ENCODE assay signal across 9 cellular contexts in the genomic region with DNA sequence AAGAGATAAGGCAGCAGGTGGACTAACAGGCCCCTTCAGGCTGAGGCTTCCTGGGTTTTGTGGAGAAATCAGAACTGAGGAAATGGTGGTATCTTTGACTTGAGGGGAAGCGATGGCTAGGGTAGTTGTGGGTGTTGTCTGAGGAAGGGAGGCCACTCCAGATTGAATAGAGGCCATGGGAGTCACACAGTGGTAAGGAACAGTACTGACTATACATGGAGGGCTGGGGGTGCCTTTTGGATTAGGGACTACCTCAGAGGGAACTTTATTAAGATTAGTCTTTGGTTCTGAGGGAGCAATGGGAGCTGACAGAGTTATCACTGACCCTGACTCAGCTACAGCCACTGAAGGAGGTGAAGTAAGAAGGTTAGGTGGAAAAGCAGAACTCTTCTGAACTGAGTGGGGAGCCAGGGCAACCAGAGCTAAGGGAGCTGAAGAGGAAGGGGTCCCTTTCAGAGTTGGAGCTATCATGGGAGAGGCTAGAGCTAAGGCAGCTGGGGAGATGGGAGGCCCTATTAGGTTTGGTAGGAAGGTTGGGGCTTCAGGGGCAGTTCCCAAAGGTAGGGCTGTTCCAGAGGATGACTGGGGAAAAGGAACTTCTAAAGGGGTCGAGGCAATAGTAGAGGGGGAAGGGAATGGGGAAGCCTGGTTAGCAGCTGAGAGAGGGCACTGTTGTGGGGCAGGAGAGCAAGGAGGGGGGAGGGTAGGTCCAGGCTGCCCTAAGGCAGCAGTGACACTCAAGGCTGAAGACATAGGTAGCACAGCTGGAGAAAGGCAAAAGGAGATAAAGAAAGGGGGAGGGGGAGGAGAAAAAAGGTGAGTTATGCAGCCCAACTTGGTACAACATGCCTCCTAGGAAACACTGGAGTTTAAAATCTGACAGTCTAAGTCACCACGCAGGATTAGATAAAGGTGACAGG. TPM values are rescaled to one million over a fixed set of nuclear protein-coding genes. Genes with fewer than 3 reads are reported as not detected.
DNase-seq lines count a peak whose midpoint lies in the region; ATAC-seq and TF ChIP-seq lines count a peak whose summit lies in the region.
"Had no signal": no experiment of that assay in that cellular context is flagged by ENCODE, and none has a peak within 500 bp of the region (broad histone marks: within the 10 kb centered on the region; RNA-seq: fewer than 3 reads in every experiment).

No MANE protein-coding gene starts in this region.

- CTCF ChIA-PET in activated CD4-positive, alpha-beta T cell treated with anti-CD3 and anti-CD28 coated beads, Interleukin-2, amount 10 ng/mL, durations not matched to agents 7 days and 5 days (lab: Charles Lee) = no interaction called here

- peak overlapping the region; percentile 80 for H3K27ac Mint-ChIP-seq in activated CD4-positive, alpha-beta T cell treated with anti-CD3 and anti-CD28 coated beads, Interleukin-2, amount 10 ng/mL, durations not matched to agents 7 days and 5 days
- peak overlapping the region; percentile 68 for H3K27ac Mint-ChIP-seq in stimulated activated memory B cell treated with anti-CD40 and anti-IgM and Interleukin-4, amounts not matched to agents 10 μg/mL and 1 μg/mL and 100 μg/mL, for 72 hours

- H3K4me2 ChIP-seq in fibroblast of lung (ENCODE audit: extremely low read depth, insufficient read depth, low read length) = peak overlapping the region; percentile 44

- H3K9me3 Mint-ChIP-seq in activated CD4-positive, alpha-beta T cell treated with anti-CD3 and anti-CD28 coated beads, Interleukin-2, amount 10 ng/mL, durations not matched to agents 7 days and 5 days = no peaks in the 10 kb centered on the region
- no peaks in the 10 kb centered on the region for H3K9me3 Mint-ChIP-seq in stimulated activated memory B cell treated with anti-CD40 and anti-IgM and Interleukin-4, amounts not matched to agents 10 μg/mL and 1 μg/mL and 100 μg/mL, for 72 hours

- no peak for TF ChIP-seq CTCF in fibroblast of lung (conservative IDR thresholded peaks at IDR 0.05 in 1 of 2, IDR thresholded peaks at IDR 0.05 in 1 of 2; ENCODE audit: low read depth in 1 of 2, low read length in 2 of 2)

- H3K4me1 ChIP-seq in fibroblast of lung (ENCODE audit: control insufficient read depth, extremely low read depth, insufficient read depth, low read length) = peaks cover 8% of the 10 kb centered on the region

- H3K9ac ChIP-seq in SK-N-MC (ENCODE audit: insufficient read length) (no peak overlapping the region), fibroblast of lung (ENCODE audit: insufficient read depth, low read length) (no peak overlapping the region)

- peak overlapping the region; percentile 34 for H3K4me3 Mint-ChIP-seq in activated CD4-positive, alpha-beta T cell treated with anti-CD3 and anti-CD28 coated beads, Interleukin-2, amount 10 ng/mL, durations not matched to agents 7 days and 5 days
- H3K4me3 Mint-ChIP-seq in stimulated activated memory B cell treated with anti-CD40 and anti-IgM and Interleukin-4, amounts not matched to agents 10 μg/mL and 1 μg/mL and 100 μg/mL, for 72 hours = peak overlapping the region; percentile 46

- H2AFZ ChIP-seq in fibroblast of lung (ENCODE audit: low read length) = no peak overlapping the region

- no peak for ATAC-seq in stimulated activated memory B cell treated with anti-CD40 and anti-IgM and Interleukin-4, amounts not matched to agents 10 μg/mL and 1 μg/mL and 100 μg/mL, for 72 hours
- ATAC-seq in HG02642 (IDR thresholded peaks at IDR 0.05; ENCODE audit: poor library complexity, unreplicated experiment) (no peak), HG02623 (IDR thresholded peaks at IDR 0.05; ENCODE audit: unreplicated experiment) (no peak), HG02610 (IDR thresholded peaks at IDR 0.05; ENCODE audit: unreplicated experiment) (no peak)

- peaks cover 82% of the 10 kb centered on the region for H3K79me2 ChIP-seq in fibroblast of lung (ENCODE audit: control insufficient read depth, insufficient read depth, low read length)

- peaks cover 79% of the 10 kb centered on the region for H3K36me3 Mint-ChIP-seq in activated CD4-positive, alpha-beta T cell treated with anti-CD3 and anti-CD28 coated beads, Interleukin-2, amount 10 ng/mL, durations not matched to agents 7 days and 5 days (ENCODE audit: low read depth)
- H3K36me3 Mint-ChIP-seq in stimulated activated memory B cell treated with anti-CD40 and anti-IgM and Interleukin-4, amounts not matched to agents 10 μg/mL and 1 μg/mL and 100 μg/mL, for 72 hours = peaks cover 62% of the 10 kb centered on the region

- H3K9me3 ChIP-seq in SK-N-MC (ENCODE audit: low read depth, low read length) (no peaks in the 10 kb centered on the region), fibroblast of lung (ENCODE audit: control insufficient read depth, insufficient read depth, low read depth, low read length) (no peaks in the 10 kb centered on the region)
- H3K9me3 ChIP-seq: testis had no signal

- peak overlapping the region; percentile 87 for H3K4me3 ChIP-seq in SK-N-MC
- peak overlapping the region in 2 of 4 experiments; percentile 40 to 93 for H3K4me3 ChIP-seq in fibroblast of lung (replicated peaks in 1 of 4; ENCODE audit: control extremely low read depth in 1 of 4, insufficient read depth in 1 of 4, low read depth in 3 of 4, low read length in 4 of 4)
- H3K4me3 ChIP-seq: testis had no signal

- no peaks in the 10 kb centered on the region for H3K27me3 ChIP-seq in fibroblast of lung (ENCODE audit: control insufficient read depth, insufficient read depth, low read length)
- H3K27me3 ChIP-seq: testis had no signal

- peaks cover 71% of the 10 kb centered on the region for H3K4me1 Mint-ChIP-seq in activated CD4-positive, alpha-beta T cell treated with anti-CD3 and anti-CD28 coated beads, Interleukin-2, amount 10 ng/mL, durations not matched to agents 7 days and 5 days
- peaks cover 82% of the 10 kb centered on the region for H3K4me1 Mint-ChIP-seq in stimulated activated memory B cell treated with anti-CD40 and anti-IgM and Interleukin-4, amounts not matched to agents 10 μg/mL and 1 μg/mL and 100 μg/mL, for 72 hours

- H3K27ac ChIP-seq in SK-N-MC (peak overlapping the region; percentile 67), fibroblast of lung (ENCODE audit: insufficient read depth, low read length) (peak overlapping the region; percentile 27)
- H3K27ac ChIP-seq: testis had no signal

- POLR2A ChIA-PET in activated CD4-positive, alpha-beta T cell treated with anti-CD3 and anti-CD28 coated beads, Interleukin-2, amount 10 ng/mL, durations not matched to agents 7 days and 5 days (lab: Charles Lee) = no interaction called here

- H4K20me1 ChIP-seq in fibroblast of lung (ENCODE audit: control insufficient read depth, extremely low read depth, insufficient read depth, low read length) = peaks cover 7% of the 10 kb centered on the region

- peaks cover 78% of the 10 kb centered on the region for H3K36me3 ChIP-seq in SK-N-MC (ENCODE audit: insufficient read depth, low read length)
- peaks cover 16% of the 10 kb centered on the region for H3K36me3 ChIP-seq in fibroblast of lung (ENCODE audit: control insufficient read depth, insufficient read depth, low read length)

- no peaks in the 10 kb centered on the region for H3K27me3 Mint-ChIP-seq in activated CD4-positive, alpha-beta T cell treated with anti-CD3 and anti-CD28 coated beads, Interleukin-2, amount 10 ng/mL, durations not matched to agents 7 days and 5 days
- H3K27me3 Mint-ChIP-seq in stimulated activated memory B cell treated with anti-CD40 and anti-IgM and Interleukin-4, amounts not matched to agents 10 μg/mL and 1 μg/mL and 100 μg/mL, for 72 hours = no peaks in the 10 kb centered on the region

- no peak for DNase-seq in activated CD4-positive, alpha-beta T cell treated with anti-CD3 and anti-CD28 coated beads, Interleukin-2, amount 10 ng/mL, durations not matched to agents 7 days and 5 days
- DNase-seq in activated CD4-positive, alpha-beta T cell treated with anti-CD3 and anti-CD28 coated beads for 4 hours = no peak
- DNase-seq in SK-N-MC (ENCODE audit: low read depth, low spot score) (no peak), fibroblast of lung (ENCODE audit: low read depth in 2 of 2) (no peak)
- DNase-seq: testis had no signal

RNA-seq across cellular contexts. Expression of a gene that starts 4.1 kb away (rescaled TPM):
- 100 to 1,000 TPM; 805 to 843 TPM for total RNA-seq in activated CD4-positive, alpha-beta T cell treated with anti-CD3 and anti-CD28 coated beads, Interleukin-2, amount 10 ng/mL, durations not matched to agents 7 days and 5 days
- total RNA-seq in fibroblast of lung = 1,188 and 1,487 TPM in 2 replicates
- 971 and 1,242 TPM in 2 replicates for polyA plus RNA-seq in fibroblast of lung
- 1,518 and 1,718 TPM in 2 replicates for polyA plus RNA-seq in fibroblast of lung (2012)
- polyA minus RNA-seq in fibroblast of lung (ENCODE audit: low replicate concordance) = 49.4 and 57.5 TPM in 2 replicates

RNA-seq across cellular contexts. Expression of a gene that starts 31.2 kb away (rescaled TPM):
- total RNA-seq in activated CD4-positive, alpha-beta T cell treated with anti-CD3 and anti-CD28 coated beads, Interleukin-2, amount 10 ng/mL, durations not matched to agents 7 days and 5 days = 10 to 100 TPM; 48.0 to 52.9 TPM
- 4.9 and 6.1 TPM in 2 replicates for total RNA-seq in fibroblast of lung
- polyA plus RNA-seq in fibroblast of lung = 7.1 and 22.6 TPM in 2 replicates
- 4.0 and 11.5 TPM in 2 replicates for polyA plus RNA-seq in fibroblast of lung (2012)
- 3.3 TPM in 1 of 2 replicates, not detected in the other for polyA minus RNA-seq in fibroblast of lung (ENCODE audit: low replicate concordance)

RNA-seq across cellular contexts. Expression of a gene that starts 32.9 kb away (rescaled TPM):
- 100 to 1,000 TPM; 218 to 236 TPM for total RNA-seq in activated CD4-positive, alpha-beta T cell treated with anti-CD3 and anti-CD28 coated beads, Interleukin-2, amount 10 ng/mL, durations not matched to agents 7 days and 5 days
- total RNA-seq in fibroblast of lung = 53.7 and 60.3 TPM in 2 replicates
- 119 and 149 TPM in 2 replicates for polyA plus RNA-seq in fibroblast of lung
- polyA plus RNA-seq in fibroblast of lung (2012) = 145 and 195 TPM in 2 replicates
- 4.1 and 6.5 TPM in 2 replicates for polyA minus RNA-seq in fibroblast of lung (ENCODE audit: low replicate concordance)

RNA-seq across cellular contexts. Expression of a gene that starts 42.2 kb away (rescaled TPM):
- total RNA-seq in activated CD4-positive, alpha-beta T cell treated with anti-CD3 and anti-CD28 coated beads, Interleukin-2, amount 10 ng/mL, durations not matched to agents 7 days and 5 days = 1 to 10 TPM; 3.1 to 3.8 TPM
- 1.5 and 2.3 TPM in 2 replicates for total RNA-seq in fibroblast of lung
- 0.59 and 1.4 TPM in 2 replicates for polyA plus RNA-seq in fibroblast of lung
- 1.0 and 1.2 TPM in 2 replicates for polyA plus RNA-seq in fibroblast of lung (2012)
- 1.1 TPM in 1 of 2 replicates, not detected in the other for polyA minus RNA-seq in fibroblast of lung (ENCODE audit: low replicate concordance)
